16 cellular contexts compared by ENCODE assay signal in genomic region chr1:49298304-49298703, GRCh38.
DNase-seq lines count a peak whose midpoint lies in the region; ATAC-seq, FAIRE-seq and TF ChIP-seq lines count a peak whose summit lies in the region.
"Had no signal": no experiment of that assay in that cellular context is flagged by ENCODE, and none has a peak within 500 bp of the region (broad histone marks: within the 10 kb centered on the region; RNA-seq: fewer than 3 reads in every experiment).

No MANE protein-coding gene starts in this region.

- H3K4me1 ChIP-seq in right lobe of liver (no peaks in the 10 kb centered on the region), HepG2 (ENCODE audit: insufficient read depth, low read length) (no peaks in the 10 kb centered on the region)
- H3K4me1 ChIP-seq: upper lobe of left lung had no signal

- 19% methylated on average over 2 of the region's 2 CpGs for WGBS in right lobe of liver (ENCODE audit: insufficient coverage, low coverage, low lambda C conversion rate, missing lambda C conversion rate)
- 0% methylated on average over 2 of the region's 2 CpGs for whole genome bisulfite sequencing in HepG2 (ENCODE audit: low lambda C conversion rate)

- H4K20me1 ChIP-seq in HepG2 (ENCODE audit: insufficient read depth, low read length) = no peaks in the 10 kb centered on the region

- H3K36me3 ChIP-seq in right lobe of liver = no peaks in the 10 kb centered on the region
- H3K36me3 ChIP-seq in HepG2 (replicated peaks in 1 of 2; ENCODE audit: control insufficient read depth in 1 of 2, insufficient read depth in 2 of 2, low read length in 2 of 2) = no peaks in the 10 kb centered on the region
- H3K36me3 ChIP-seq: brain microvascular endothelial cell, upper lobe of left lung had no signal

- ATAC-seq in right lobe of liver = peak; percentile 26 to 83 (median 60)
- ATAC-seq in HepG2 = no peak
- no peak for ATAC-seq in GM18907 (IDR thresholded peaks at IDR 0.05; ENCODE audit: unreplicated experiment)
- ATAC-seq in HG02588 (IDR thresholded peaks at IDR 0.05; ENCODE audit: unreplicated experiment) = no peak
- ATAC-seq: activated CD4-positive, CD25-positive, alpha-beta regulatory T cell treated with anti-CD3 and anti-CD28 coated beads, Interleukin-2, amount 50 U/mL, for 24 hours; activated CD8-positive, alpha-beta memory T cell treated with anti-CD3 and anti-CD28 coated beads, Interleukin-2, amount 10 ng/mL, durations not matched to agents 7 days and 5 days had no signal

- no peak overlapping the region for H3K4me2 ChIP-seq in HepG2 (ENCODE audit: low read depth, low read length)

- TF ChIP-seq EP300 in HepG2 (IDR thresholded peaks at IDR 0.05; ENCODE audit: low read depth in 2 of 2, low read length in 2 of 2) (no peak), HepG2 (CRISPR knock-in tag; IDR thresholded peaks at IDR 0.05; ENCODE audit: borderline replicate concordance) (no peak)

- no peak overlapping the region for H3K9ac ChIP-seq in HepG2 (ENCODE audit: insufficient read depth, low read depth, low read length)

- FAIRE-seq in HepG2 (lab: Jason Lieb, UNC) = no peak

- in situ Hi-C loops in HepG2 (cut with HindIII; ENCODE audit: extremely low pct_ligation_motif_present, low pct_unique_long_range_greater_than_20kb) = no loop called here

- TF ChIP-seq CTCF in right lobe of liver (IDR thresholded peaks at IDR 0.05) (no peak), HepG2 (CRISPR knock-in tag; IDR thresholded peaks at IDR 0.05) (no peak)

- no peaks in the 10 kb centered on the region for H3K79me2 ChIP-seq in HepG2 (ENCODE audit: insufficient read depth, low read length)

- TF ChIP-seq POLR2A in right lobe of liver (IDR thresholded peaks at IDR 0.05) (no peak), HepG2 (IDR thresholded peaks at IDR 0.05; ENCODE audit: insufficient read depth in 1 of 2, low read depth in 2 of 2, low read length in 2 of 2) (no peak)

- H3K9me3 ChIP-seq in right lobe of liver (no peaks in the 10 kb centered on the region), HepG2 (ENCODE audit: low read length) (peaks cover 94% of the 10 kb centered on the region)
- H3K9me3 ChIP-seq: upper lobe of left lung had no signal

- H3K4me3 ChIP-seq in right lobe of liver = no peak overlapping the region
- H3K4me3 ChIP-seq in HepG2 (replicated peaks in 1 of 3; ENCODE audit: insufficient read depth in 1 of 3, low read depth in 2 of 3, low read length in 3 of 3) = no peak overlapping the region
- H3K4me3 ChIP-seq: upper lobe of left lung had no signal

- H2AFZ ChIP-seq in HepG2 (ENCODE audit: low read length) = no peak overlapping the region

- peak; percentile 29 to 65 (median 55) for DNase-seq in right lobe of liver
- DNase-seq in HepG2 (ENCODE audit: low spot score) = no peak
- peak; percentile 3 for DNase-seq in amniotic epithelial cell (ENCODE audit: low read depth)
- peak; percentile 37 for DNase-seq in occipital lobe (lab: John Stamatoyannopoulos, UW)
- DNase-seq in activated effector memory CD4-positive, alpha-beta T cell treated with anti-CD3 and anti-CD28 coated beads, Interleukin-2, amount 50 U/mL, for 16 hours = no peak
- no peak for DNase-seq in NCI-H2029 treated with DMSO at 0.1 percent for 48 hours (lab: John Stamatoyannopoulos, UW)
- DNase-seq: activated CD8-positive, alpha-beta memory T cell treated with anti-CD3 and anti-CD28 coated beads, Interleukin-2, amount 10 ng/mL, durations not matched to agents 7 days and 5 days; activated gamma-delta T cell treated with Interleukin-2 at 50 U/mL for 16 hours; brain microvascular endothelial cell; H7; NCI-H2107; RPMI8226; upper lobe of left lung had no signal

- H3K27me3 ChIP-seq in right lobe of liver (no peaks in the 10 kb centered on the region), HepG2 (ENCODE audit: control insufficient read depth in 1 of 2, insufficient read depth in 2 of 2, low read length in 2 of 2) (no peaks in the 10 kb centered on the region)
- H3K27me3 ChIP-seq: brain microvascular endothelial cell, upper lobe of left lung had no signal

- H3K27ac ChIP-seq in right lobe of liver (no peak overlapping the region), HepG2 (ENCODE audit: extremely low read length, insufficient read depth, low read length) (no peak overlapping the region)
- H3K27ac ChIP-seq: brain microvascular endothelial cell, upper lobe of left lung had no signal

- BruUV-seq in HepG2 (replicated peaks; lab: Mats Ljungman, UMichigan) = no TSS peak

- POLR2A ChIA-PET in HepG2 (lab: Yijun Ruan, JAX) = no interaction called here

- intact Hi-C loops in right lobe of liver (cut with DNase I) (no loop called here), HepG2 (cut with micrococcal nuclease; ENCODE audit: unreplicated experiment) (no loop called here)

- no peak for TF ChIP-seq RAD21 in HepG2 (CRISPR knock-in tag; IDR thresholded peaks at IDR 0.05)

- CTCF ChIA-PET in HepG2 (lab: Yijun Ruan, JAX; ENCODE audit: low intra/inter-chr PET ratio, low total read pairs) = no interaction called here

TF ChIP-seq in HepG2, 621 proteins besides CTCF, POLR2A, EP300 and RAD21:
- TF ChIP-seq NFE2 (CRISPR knock-in tag; IDR thresholded peaks at IDR 0.05) (no peak), ZC3H13 (CRISPR knock-in tag; IDR thresholded peaks at IDR 0.05) (no peak), SP2 (CRISPR knock-in tag; IDR thresholded peaks at IDR 0.05) (no peak), ZFP62 (CRISPR knock-in tag; IDR thresholded peaks at IDR 0.05) (no peak), ZNF792 (CRISPR knock-in tag; IDR thresholded peaks at IDR 0.05) (no peak), ETS1 (CRISPR knock-in tag; IDR thresholded peaks at IDR 0.05) (no peak), ISL2 (CRISPR knock-in tag; IDR thresholded peaks at IDR 0.05) (no peak), PHF8 (CRISPR knock-in tag; IDR thresholded peaks at IDR 0.05) (no peak)

Comparison
In these comparisons a context has a peak if more than half of its experiments do, and no peak if none do; other contexts are left out.
1. ATAC-seq: peak in right lobe of liver (4 of 4); none in HepG2 (single experiment), GM18907 (single experiment) and HG02588 (single experiment).
2. DNase-seq: peak in right lobe of liver (3 of 3), amniotic epithelial cell (single experiment) and occipital lobe (single experiment); none in HepG2 (single experiment), activated effector memory CD4-positive, alpha-beta T cell treated with anti-CD3 and anti-CD28 coated beads, Interleukin-2, amount 50 U/mL, for 16 hours (single experiment) and NCI-H2029 treated with DMSO at 0.1 percent for 48 hours (single experiment).